8 cellular contexts compared by ENCODE assay signal in genomic region chr19:41309225-41310030, GRCh38. TPM values are rescaled to one million over a fixed set of nuclear protein-coding genes. Genes with fewer than 3 reads are reported as not detected.
DNase-seq lines count a peak whose midpoint lies in the region; ATAC-seq lines count a peak whose summit lies in the region.

No MANE protein-coding gene starts in this region.

- peaks cover 14% of the 10 kb centered on the region for H3K36me3 Mint-ChIP-seq in activated naive CD4-positive, alpha-beta T cell treated with anti-CD3 and anti-CD28 coated beads, Interleukin-2, amount 50 U/mL, for 24 hours
- H3K36me3 Mint-ChIP-seq in activated T-cell treated with anti-CD3 and anti-CD28 coated beads, Interleukin-2, amount 50 U/mL, for 72 hours (ENCODE audit: insufficient read depth in 2 of 2): peaks cover 9 to 18% of the 10 kb centered on the region in 2 donors

- intact Hi-C loops in left cardiac atrium (cut with DNase I): loop anchor here (2.0 to 5.0 kb wide), 3 partner anchors 43 to 102 kb away; partner anchors contain the start of genes HNRNPUL1 (in 1 of the 2) and TGFB1 (in 1 of the 2)
- intact Hi-C loops in sciatic nerve (cut with DNase I): loop anchor here (5.0 kb wide), 1 partner anchor 107 kb away; no protein-coding TSS in a partner anchor

- H3K4me1 Mint-ChIP-seq in activated naive CD4-positive, alpha-beta T cell treated with anti-CD3 and anti-CD28 coated beads, Interleukin-2, amount 50 U/mL, for 24 hours: peaks cover 83% of the 10 kb centered on the region
- peaks cover 81% of the 10 kb centered on the region for H3K4me1 Mint-ChIP-seq in activated T-cell treated with anti-CD3 and anti-CD28 coated beads, Interleukin-2, amount 50 U/mL, for 72 hours (ENCODE audit: low read depth)

- no peak for DNase-seq in activated naive CD4-positive, alpha-beta T cell treated with anti-CD3 and anti-CD28 coated beads, Interleukin-2, amount 50 U/mL, for 16 hours
- DNase-seq in activated T-cell treated with anti-CD3 and anti-CD28 coated beads, Interleukin-2, amount 50 U/mL, for 72 hours: peak in 1 of 2 donors; percentile 31
- DNase-seq in left cardiac atrium: no peak
- no peak for DNase-seq in sciatic nerve (ENCODE audit: low spot score)
- DNase-seq in NCI-H1694 (lab: John Stamatoyannopoulos, UW): no peak
- DNase-seq in hippocampal formation (lab: John Stamatoyannopoulos, UW): no peak

- ATAC-seq in activated T-cell treated with anti-CD3 and anti-CD28 coated beads, Interleukin-2, amount 50 U/mL, for 72 hours (replicated peaks in 1 of 2): peak; percentile 3 to 7
- ATAC-seq in left cardiac atrium (peak; percentile 20 to 21), sciatic nerve (peak; percentile 46), HG02763 (IDR thresholded peaks at IDR 0.05; ENCODE audit: unreplicated experiment) (no peak)

- H3K27ac Mint-ChIP-seq in activated naive CD4-positive, alpha-beta T cell treated with anti-CD3 and anti-CD28 coated beads, Interleukin-2, amount 50 U/mL, for 24 hours: peak overlapping the region; percentile 96
- peak overlapping the region; percentile 98 for H3K27ac Mint-ChIP-seq in activated T-cell treated with anti-CD3 and anti-CD28 coated beads, Interleukin-2, amount 50 U/mL, for 72 hours

- H3K9me3 Mint-ChIP-seq in activated naive CD4-positive, alpha-beta T cell treated with anti-CD3 and anti-CD28 coated beads, Interleukin-2, amount 50 U/mL, for 24 hours: no peaks in the 10 kb centered on the region
- no peaks in the 10 kb centered on the region for H3K9me3 Mint-ChIP-seq in activated T-cell treated with anti-CD3 and anti-CD28 coated beads, Interleukin-2, amount 50 U/mL, for 72 hours

- H3K4me3 Mint-ChIP-seq in activated naive CD4-positive, alpha-beta T cell treated with anti-CD3 and anti-CD28 coated beads, Interleukin-2, amount 50 U/mL, for 24 hours: peak overlapping the region; percentile 97
- peak overlapping the region; percentile 88 to 92 for H3K4me3 Mint-ChIP-seq in activated T-cell treated with anti-CD3 and anti-CD28 coated beads, Interleukin-2, amount 50 U/mL, for 72 hours

- H3K27me3 Mint-ChIP-seq in activated naive CD4-positive, alpha-beta T cell treated with anti-CD3 and anti-CD28 coated beads, Interleukin-2, amount 50 U/mL, for 24 hours: no peaks in the 10 kb centered on the region
- H3K27me3 Mint-ChIP-seq in activated T-cell treated with anti-CD3 and anti-CD28 coated beads, Interleukin-2, amount 50 U/mL, for 72 hours (ENCODE audit: low read depth): no peaks in the 10 kb centered on the region

RNA-seq across cellular contexts. Expression of gene CCDC97, which starts 0.5 kb away (rescaled TPM):
- total RNA-seq in activated T-cell treated with anti-CD3 and anti-CD28 coated beads, Interleukin-2, amount 50 U/mL, for 72 hours: 10 to 100 TPM; 28.8 to 33.4 TPM
- total RNA-seq in left cardiac atrium (10 to 100 TPM; 18.0 to 18.6 TPM), sciatic nerve (29.8 TPM)

RNA-seq across cellular contexts. Expression of gene TGFB1, which starts 44.3 kb away (rescaled TPM):
- total RNA-seq in activated T-cell treated with anti-CD3 and anti-CD28 coated beads, Interleukin-2, amount 50 U/mL, for 72 hours: 10 to 100 TPM; 93.5 to 94.2 TPM
- 10 to 100 TPM; 29.3 to 31.5 TPM for total RNA-seq in left cardiac atrium
- 33.7 TPM for total RNA-seq in sciatic nerve

RNA-seq across cellular contexts. Expression of gene HNRNPUL1, which starts 45.3 kb away (rescaled TPM):
- 100 to 1,000 TPM; 276 to 351 TPM for total RNA-seq in activated T-cell treated with anti-CD3 and anti-CD28 coated beads, Interleukin-2, amount 50 U/mL, for 72 hours
- 100 to 1,000 TPM; 116 to 147 TPM for total RNA-seq in left cardiac atrium
- 161 TPM for total RNA-seq in sciatic nerve

RNA-seq across cellular contexts. Expression of gene B9D2, which starts 54.5 kb away (rescaled TPM):
- 1 to 10 TPM; 6.4 to 7.7 TPM for total RNA-seq in activated T-cell treated with anti-CD3 and anti-CD28 coated beads, Interleukin-2, amount 50 U/mL, for 72 hours
- 1 to 10 TPM; 3.5 to 4.1 TPM for total RNA-seq in left cardiac atrium
- total RNA-seq in sciatic nerve: 4.1 TPM
